Comparison of ENCODE assay signal across 9 cellular contexts in genomic region chr1:80217377-80217986, GRCh38.
DNase-seq lines count a peak whose midpoint lies in the region; ATAC-seq, FAIRE-seq and TF ChIP-seq lines count a peak whose summit lies in the region.
"Had no signal": no experiment of that assay in that cellular context is flagged by ENCODE, and none has a peak within 500 bp of the region (broad histone marks: within the 10 kb centered on the region; RNA-seq: fewer than 3 reads in every experiment).

No MANE protein-coding gene starts in this region.

- no peaks in the 10 kb centered on the region; the same call in 1 of the 2 replicates for H4K20me1 ChIP-seq in OCI-LY7 (ENCODE audit: insufficient read depth, low read length)

- H3K9me3 ChIP-seq in A549 (no peaks in the 10 kb centered on the region), OCI-LY7 (ENCODE audit: low read length) (no peaks in the 10 kb centered on the region)

- 7% methylated on average over 4 of the region's 4 CpGs for WGBS in A549 (ENCODE audit: missing lambda C conversion rate)

- CTCF ChIA-PET in A549 (lab: Yijun Ruan, JAX) (no interaction called here), OCI-LY7 (lab: Charles Lee; ENCODE audit: unreplicated experiment) (no interaction called here)

- no TSS peak for BruUV-seq in OCI-LY7 (replicated peaks; lab: Mats Ljungman, UMichigan)

- ATAC-seq in A549 (peak; percentile 70 to 80; a peak in 4 of 6 replicates), GM18511 (IDR thresholded peaks at IDR 0.05; ENCODE audit: unreplicated experiment) (no peak), HG02938 (IDR thresholded peaks at IDR 0.05; ENCODE audit: unreplicated experiment) (no peak)
- no peak for ATAC-seq in stimulated activated naive CD8-positive, alpha-beta T cell treated with anti-CD3 and anti-CD28 coated beads, Interleukin-15, Interleukin-2, amounts not matched to agents 100 U/mL and 50 U/mL, for 24 hours

- H2AFZ ChIP-seq in OCI-LY7 (ENCODE audit: low read length), result no peak overlapping the region

- H3K36me3 ChIP-seq in OCI-LY7 (ENCODE audit: insufficient read depth, low read length), result no peaks in the 10 kb centered on the region

- POLR2A ChIA-PET in A549 (lab: Yijun Ruan, JAX), result no interaction called here
- POLR2A ChIA-PET in OCI-LY7 (lab: Charles Lee), result interaction anchor here (0.5 kb wide), 1 partner anchor 28 kb away, joined by 3 read pairs; no protein-coding TSS in a partner anchor

- H3K4me1 ChIP-seq in A549 (no peaks in the 10 kb centered on the region), OCI-LY7 (ENCODE audit: insufficient read depth, low read length, poor library complexity, severe bottlenecking) (no peaks in the 10 kb centered on the region)

- no peaks in the 10 kb centered on the region for H3K9me2 ChIP-seq in OCI-LY7 (ENCODE audit: insufficient read depth, low read length)

- H3K4me2 ChIP-seq in A549 (peak overlapping the region; percentile 34; the same call in 2 of the 3 replicates), OCI-LY7 (ENCODE audit: low read length) (no peak overlapping the region)

- TF ChIP-seq POLR2A in A549 (IDR thresholded peaks at IDR 0.05; ENCODE audit: low read length), result no peak

- H3K27ac ChIP-seq in A549 (no peak overlapping the region), OCI-LY7 (ENCODE audit: low read depth, low read length, poor library complexity, severe bottlenecking) (no peak overlapping the region)

- DNase-seq in A549 (ENCODE audit: low read depth in 1 of 2, low spot score in 1 of 2) (peak; percentile 11 to 48), HCEC 1CT (peak; percentile 73), OCI-LY7 (ENCODE audit: low spot score) (peak; percentile 0), fibroblast of peridontal ligament (ENCODE audit: extremely low read depth) (peak; percentile 93), retina (peak; percentile 36)
- DNase-seq in stimulated activated naive CD8-positive, alpha-beta T cell treated with anti-CD3 and anti-CD28 coated beads, Interleukin-15, Interleukin-2, amounts not matched to agents 100 U/mL and 50 U/mL, for 24 hours, result no peak
- DNase-seq: activated naive CD8-positive, alpha-beta T cell treated with anti-CD3 and anti-CD28 coated beads, Interleukin-2, amount 10 ng/mL, durations not matched to agents 7 days and 5 days had no signal

- no peak for FAIRE-seq in A549 (lab: Jason Lieb, UNC)

- H3K4me3 ChIP-seq in A549, result no peak overlapping the region
- no peak overlapping the region for H3K4me3 ChIP-seq in OCI-LY7 (ENCODE audit: low read depth, low read length, poor library complexity, severe bottlenecking)

- intact Hi-C loops in OCI-LY7 (cut with micrococcal nuclease; ENCODE audit: unreplicated experiment), result loop anchor here (2.0 kb wide), 1 partner anchor 721 kb away; no protein-coding TSS in a partner anchor

- peak; percentile 52 for TF ChIP-seq CTCF in A549 (IDR thresholded peaks at IDR 0.05)
- peak; percentile 68 for TF ChIP-seq CTCF in OCI-LY7 (conservative IDR thresholded peaks at IDR 0.05; ENCODE audit: low read length)

- no peaks in the 10 kb centered on the region for H3K79me2 ChIP-seq in OCI-LY7 (ENCODE audit: insufficient read depth, low read depth, low read length)

- peak; percentile 59 to 70 for TF ChIP-seq RAD21 in A549 (conservative IDR thresholded peaks at IDR 0.05 in 1 of 2, IDR thresholded peaks at IDR 0.05 in 1 of 2)

- TF ChIP-seq EP300 in A549 (IDR thresholded peaks at IDR 0.05), result no peak

TF ChIP-seq in A549, 52 proteins besides CTCF, POLR2A, EP300 and RAD21:
- TF ChIP-seq REST (IDR thresholded peaks at IDR 0.05) (no peak), SMC3 (IDR thresholded peaks at IDR 0.05) (peak; percentile 57)

Comparison
In these comparisons a context has a peak if more than half of its experiments do, and no peak if none do; other contexts are left out.
1. ATAC-seq: peak in A549 (2 of 2); none in stimulated activated naive CD8-positive, alpha-beta T cell treated with anti-CD3 and anti-CD28 coated beads, Interleukin-15, Interleukin-2, amounts not matched to agents 100 U/mL and 50 U/mL, for 24 hours (single experiment), GM18511 (single experiment) and HG02938 (single experiment).